In the genomic region with DNA sequence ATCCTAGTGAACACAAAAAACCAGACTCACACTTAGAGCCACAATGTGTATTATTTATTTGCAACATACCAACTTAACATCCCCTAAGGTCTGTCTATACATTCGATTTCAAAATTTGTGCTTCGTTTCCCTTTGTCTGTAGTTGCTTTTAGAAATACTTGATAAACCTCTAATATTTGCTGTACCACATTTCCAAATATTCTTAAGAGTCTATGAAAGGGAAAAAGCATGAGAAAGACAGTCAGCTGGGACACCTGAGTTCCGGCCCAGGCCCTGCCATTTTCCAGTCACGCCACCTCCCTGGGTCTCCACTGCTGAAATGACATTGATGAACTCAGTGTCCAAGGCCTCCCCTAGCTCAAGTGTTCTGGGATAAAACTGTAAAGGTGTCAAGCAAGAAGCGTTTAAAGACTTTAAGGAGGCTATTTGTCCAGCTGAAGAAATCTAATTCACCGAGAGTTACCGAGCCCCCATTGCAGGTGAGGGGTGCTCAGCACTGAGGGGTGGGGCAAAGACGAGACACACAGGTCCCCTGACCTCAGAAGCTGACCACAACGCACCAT, we compare ENCODE assay signal across 16 cellular contexts. TPM values are rescaled to one million over a fixed set of nuclear protein-coding genes. Genes with fewer than 3 reads are reported as not detected.
A peak's percentile ranks its signal among the peaks of the same experiment; 100 is the strongest.
DNase-seq lines count a peak whose midpoint lies in the region; ATAC-seq, FAIRE-seq and TF ChIP-seq lines count a peak whose summit lies in the region.
"Had no signal": no experiment of that assay in that cellular context is flagged by ENCODE, and none has a peak within 500 bp of the region (broad histone marks: within the 10 kb centered on the region; RNA-seq: fewer than 3 reads in every experiment).

No MANE protein-coding gene starts in this region.

- no peak overlapping the region for H3K23ac ChIP-seq in H1 (ENCODE audit: insufficient read length)

- no peak overlapping the region for H3K14ac ChIP-seq in H1 (ENCODE audit: insufficient read length)

- H4K91ac ChIP-seq in H1 (replicated peaks; ENCODE audit: insufficient read length, low read length): no peak overlapping the region

- H3K4me1 ChIP-seq in Peyer's patch: peaks cover 0 to 18% (median 8%) of the 10 kb centered on the region in 4 donors
- H3K4me1 ChIP-seq in H1 (replicated peaks in 1 of 4; ENCODE audit: control insufficient read depth in 3 of 4, insufficient read depth in 4 of 4, low read length in 3 of 4): peaks cover 1 to 6% (median 4%) of the 10 kb centered on the region in 4 experiments; a peak in 5 of 7 replicates
- H3K4me1 ChIP-seq in PC-9 (replicated peaks; ENCODE audit: insufficient read depth): peaks cover 12% of the 10 kb centered on the region
- no peaks in the 10 kb centered on the region for H3K4me1 ChIP-seq in mucosa of descending colon (ENCODE audit: low read depth)
- H3K4me1 ChIP-seq: SJCRH30 had no signal

- no peak overlapping the region for H2AFZ ChIP-seq in H1 (ENCODE audit: low read length)
- H2AFZ ChIP-seq in PC-9: no peak overlapping the region

- no peak overlapping the region for H3K18ac ChIP-seq in H1 (ENCODE audit: extremely low read depth, low read length)

- intact Hi-C loops in PC-9 (cut with micrococcal nuclease; ENCODE audit: unreplicated experiment) (no loop called here), mucosa of descending colon (cut with DNase I, micrococcal nuclease) (no loop called here)

- no peak overlapping the region for H2AK5ac ChIP-seq in H1 (ENCODE audit: low read depth, low read length)

- H3K9me3 ChIP-seq in Peyer's patch (no peaks in the 10 kb centered on the region), H1 (ENCODE audit: insufficient read depth in 2 of 2, low read depth in 1 of 2, low read length in 1 of 2) (no peaks in the 10 kb centered on the region), PC-9 (ENCODE audit: insufficient read depth, low read depth) (no peaks in the 10 kb centered on the region), mucosa of descending colon (no peaks in the 10 kb centered on the region)
- H3K9me3 ChIP-seq: SJCRH30 had no signal

- no peak overlapping the region for H4K8ac ChIP-seq in H1 (ENCODE audit: extremely low read depth, insufficient read depth, low read length)

- no peaks in the 10 kb centered on the region for H3K9me2 ChIP-seq in PC-9 (ENCODE audit: insufficient read depth)

- POLR2A ChIA-PET in H1 (lab: Charles Lee; ENCODE audit: partially characterized antibody) (interaction anchor here (1.0 to 1.5 kb wide), 5 partner anchors 35 to 47 kb away, joined by 3 to 6 read pairs (median 4); a partner anchor contains a TSS), PC-9 (lab: Charles Lee; ENCODE audit: unreplicated experiment) (no interaction called here)

- H3F3A ChIP-seq in PC-9 (ENCODE audit: insufficient read depth, low read depth): no peaks in the 10 kb centered on the region

- peaks cover 6% of the 10 kb centered on the region for H3K27me3 Mint-ChIP-seq in stimulated activated memory B cell treated with anti-CD40 and anti-IgM and Interleukin-4, amounts not matched to agents 10 μg/mL and 1 μg/mL and 100 μg/mL, for 72 hours
- H3K27me3 Mint-ChIP-seq: progenitor cell of endocrine pancreas had no signal

- H3K56ac ChIP-seq in H1 (replicated peaks; ENCODE audit: insufficient read length, low read depth, low read length): no peak overlapping the region

- peak overlapping the region in 1 of 4 donors; percentile 6 for H3K4me3 ChIP-seq in Peyer's patch
- H3K4me3 ChIP-seq in H1 (ENCODE audit: extremely low read depth in 1 of 4, insufficient read depth in 2 of 4, low read depth in 3 of 4, low read length in 4 of 4): no peak overlapping the region
- no peak overlapping the region for H3K4me3 ChIP-seq in PC-9
- no peak overlapping the region for H3K4me3 ChIP-seq in mucosa of descending colon
- H3K4me3 ChIP-seq: SJCRH30 had no signal

- H3K36me3 Mint-ChIP-seq in stimulated activated memory B cell treated with anti-CD40 and anti-IgM and Interleukin-4, amounts not matched to agents 10 μg/mL and 1 μg/mL and 100 μg/mL, for 72 hours: no peaks in the 10 kb centered on the region

- no peak for TF ChIP-seq RAD21 in H1 (IDR thresholded peaks at IDR 0.05 in 1 of 2, conservative IDR thresholded peaks at IDR 0.05 in 1 of 2; ENCODE audit: low read depth in 2 of 2, low read length in 2 of 2)

- CTCF ChIA-PET in H1 (lab: Charles Lee; ENCODE audit: partially characterized antibody): interaction anchor here (1.1 to 1.7 kb wide), 3 partner anchors 13 to 69 kb away, joined by 3 to 8 read pairs (median 4); no protein-coding TSS in a partner anchor
- CTCF ChIA-PET in PC-9 (lab: Charles Lee): no interaction called here

- peaks cover 66% of the 10 kb centered on the region for H3K4me1 Mint-ChIP-seq in stimulated activated memory B cell treated with anti-CD40 and anti-IgM and Interleukin-4, amounts not matched to agents 10 μg/mL and 1 μg/mL and 100 μg/mL, for 72 hours

- no TSS peak for BruUV-seq in PC-9 (replicated peaks; lab: Mats Ljungman, UMichigan)

- no peak overlapping the region for H2BK12ac ChIP-seq in H1 (ENCODE audit: low read depth, low read length)

- no peak overlapping the region for H2BK120ac ChIP-seq in H1 (replicated peaks; ENCODE audit: low read depth, low read length)

- WGBS in H1 (ENCODE audit: extremely low coverage in 1 of 2, insufficient coverage in 1 of 2, insufficient read length in 1 of 2, insufficient replicate concordance in 2 of 2, low coverage in 1 of 2, low lambda C conversion rate in 2 of 2, missing lambda C conversion rate in 1 of 2), 2 experiments: 93% methylated on average over 9 of the region's 9 CpGs; no CpG with 5 or more reads in 1 of the 2 experiments

- H2BK5ac ChIP-seq in H1 (ENCODE audit: low read depth, low read length): 0 out of 2 replicates have a peak overlapping the region, but pooled peaks have one; percentile 57

- H3K27ac ChIP-seq in Peyer's patch (peak overlapping the region; percentile 49 to 79 (median 60)), H1 (ENCODE audit: low read depth, low read length) (no peak overlapping the region), PC-9 (no peak overlapping the region)
- H3K27ac ChIP-seq: SJCRH30 had no signal

- H3K36me3 ChIP-seq in Peyer's patch: no peaks in the 10 kb centered on the region
- peaks cover 0 to 2% (median 0%) of the 10 kb centered on the region in 4 experiments; a peak in 1 of 8 replicates for H3K36me3 ChIP-seq in H1 (ENCODE audit: control insufficient read depth in 2 of 4, insufficient read depth in 4 of 4, low read length in 3 of 4)
- H3K36me3 ChIP-seq in PC-9 (ENCODE audit: low read depth): no peaks in the 10 kb centered on the region
- H3K36me3 ChIP-seq in mucosa of descending colon (ENCODE audit: low read depth): no peaks in the 10 kb centered on the region
- H3K36me3 ChIP-seq: SJCRH30 had no signal

- ATAC-seq in stimulated activated memory B cell treated with anti-CD40 and anti-IgM and Interleukin-4, amounts not matched to agents 10 μg/mL and 1 μg/mL and 100 μg/mL, for 72 hours: no peak
- ATAC-seq in mucosa of descending colon: no peak
- ATAC-seq in HG02970 (IDR thresholded peaks at IDR 0.05; ENCODE audit: low FRiP score, unreplicated experiment): no peak

- no peaks in the 10 kb centered on the region for H3K79me1 ChIP-seq in H1 (ENCODE audit: low read depth, low read length)

- no peak overlapping the region for H2BK15ac ChIP-seq in H1 (ENCODE audit: low read length)

- FAIRE-seq in H1 (lab: Jason Lieb, UNC): no peak
- FAIRE-seq: bronchial epithelial cell had no signal

- no peak overlapping the region for H3K4ac ChIP-seq in H1 (replicated peaks; ENCODE audit: insufficient read length, low read depth, low read length)

- no peaks in the 10 kb centered on the region for H4K20me1 ChIP-seq in H1 (replicated peaks in 1 of 2; ENCODE audit: control insufficient read depth in 1 of 2, insufficient read depth in 2 of 2, low read length in 2 of 2)
- H4K20me1 ChIP-seq in PC-9 (ENCODE audit: insufficient read depth): no peaks in the 10 kb centered on the region

- peak overlapping the region; percentile 84 for H3K27ac Mint-ChIP-seq in stimulated activated memory B cell treated with anti-CD40 and anti-IgM and Interleukin-4, amounts not matched to agents 10 μg/mL and 1 μg/mL and 100 μg/mL, for 72 hours
- H3K27ac Mint-ChIP-seq: progenitor cell of endocrine pancreas had no signal

- TF ChIP-seq CTCF in Peyer's patch (IDR thresholded peaks at IDR 0.05) (no peak), H1 (IDR thresholded peaks at IDR 0.05; ENCODE audit: control extremely low read depth in 1 of 3, insufficient read depth in 1 of 3, low read depth in 1 of 3, low read length in 3 of 3) (no peak), PC-9 (conservative IDR thresholded peaks at IDR 0.05) (no peak), mucosa of descending colon (IDR thresholded peaks at IDR 0.05) (no peak)

- H4K5ac ChIP-seq in H1 (ENCODE audit: insufficient read length, low read depth, low read length): no peak overlapping the region

- H3K4me3 Mint-ChIP-seq in stimulated activated memory B cell treated with anti-CD40 and anti-IgM and Interleukin-4, amounts not matched to agents 10 μg/mL and 1 μg/mL and 100 μg/mL, for 72 hours: peak overlapping the region; percentile 65

- H2BK20ac ChIP-seq in H1 (ENCODE audit: low read length): peak overlapping the region; percentile 52

- peak; percentile 14 for DNase-seq in activated CD4-positive, alpha-beta T cell treated with anti-CD3 and anti-CD28 coated beads, Interleukin-2, amount 50 U/mL, for 1 hour
- DNase-seq in activated CD4-positive, alpha-beta T cell treated with anti-CD3 and anti-CD28 coated beads, Interleukin-2, amount 50 U/mL, for 4 hours: no peak
- DNase-seq in Peyer's patch: peak in 1 of 3 donors; percentile 16
- no peak for DNase-seq in H1 (ENCODE audit: low read depth in 1 of 2, low spot score in 2 of 2)
- DNase-seq in PC-9: no peak
- no peak for DNase-seq in mucosa of descending colon
- DNase-seq: ACHN, NCI-H524, SJCRH30 had no signal

- no peaks in the 10 kb centered on the region for H3K23me2 ChIP-seq in H1 (ENCODE audit: low read depth, low read length)

- no peaks in the 10 kb centered on the region for H3K9me3 Mint-ChIP-seq in stimulated activated memory B cell treated with anti-CD40 and anti-IgM and Interleukin-4, amounts not matched to agents 10 μg/mL and 1 μg/mL and 100 μg/mL, for 72 hours

- no peak for TF ChIP-seq POLR2A in Peyer's patch (IDR thresholded peaks at IDR 0.05)
- no peak for TF ChIP-seq POLR2A in H1 (IDR thresholded peaks at IDR 0.05; ENCODE audit: control extremely low read depth in 1 of 2, low read depth in 2 of 2, low read length in 2 of 2)

- no peak overlapping the region for H3K9ac ChIP-seq in H1 (replicated peaks in 1 of 4; ENCODE audit: extremely low read depth in 1 of 4, low read depth in 3 of 4, low read length in 3 of 4)

- TF ChIP-seq EP300 in H1 (IDR thresholded peaks at IDR 0.05; ENCODE audit: borderline replicate concordance in 1 of 2, low read depth in 2 of 2, low read length in 2 of 2): no peak

- H3K79me2 ChIP-seq in H1 (ENCODE audit: control insufficient read depth in 1 of 2, insufficient read depth in 2 of 2, low read length in 2 of 2) (no peaks in the 10 kb centered on the region), PC-9 (ENCODE audit: low read depth) (no peaks in the 10 kb centered on the region)

- H3K4me2 ChIP-seq in H1 (ENCODE audit: insufficient read depth in 1 of 2, low read depth in 2 of 2, low read length in 2 of 2): no peak overlapping the region
- H3K4me2 ChIP-seq in PC-9: no peak overlapping the region

- H3K27me3 ChIP-seq in Peyer's patch (no peaks in the 10 kb centered on the region), H1 (replicated peaks in 1 of 4; ENCODE audit: control insufficient read depth in 3 of 4, extremely low read depth in 1 of 4, insufficient read depth in 3 of 4, low read length in 3 of 4) (no peaks in the 10 kb centered on the region), PC-9 (ENCODE audit: insufficient read depth, low read depth) (no peaks in the 10 kb centered on the region)
- H3K27me3 ChIP-seq: SJCRH30 had no signal

RNA-seq across cellular contexts. Expression of a gene that starts 26.6 kb away (rescaled TPM):
- total RNA-seq in Peyer's patch (10 to 100 TPM in 1 of 4 donors, 1 to 10 TPM in 1, under 1 TPM in 2; 0.35 to 23.9 (median 1.3) TPM), PC-9 (2021) (0.08 and 0.22 TPM in 2 replicates), mucosa of descending colon (1 to 10 TPM; 1.8 to 2.8 (median 2.5) TPM)
- 6.4 and 7.3 TPM in 2 replicates for total RNA-seq in H1 (2021; fragmentation: NEBNext Ultra II Directional; extraction: Animal tissue kit (Norgen Biotek cat#: 25700))
- polyA plus RNA-seq in H1 (2011; rRNA removed): 1.2 and 1.4 TPM in 2 replicates
- 2.8 TPM for polyA plus RNA-seq in H1 (2011; cell fraction: cytosol; rRNA removed)
- polyA plus RNA-seq in H1 (2011; cell fraction: nucleus; rRNA removed): 2.9 TPM
- polyA plus RNA-seq in H1 (2012, experiment 1 of 2): 2.8 to 3.4 TPM (median 3.1 TPM) in 4 replicates
- polyA plus RNA-seq in H1 (2012, experiment 2 of 2): 0.24 TPM
- polyA plus RNA-seq in H1 (2013, experiment 1 of 2): 3.9 TPM
- polyA plus RNA-seq in H1 (2013, experiment 2 of 2): 3.5 TPM
- polyA minus RNA-seq in H1 (2011; rRNA and poly(A)+ RNA removed): 3.5 and 4.9 TPM in 2 replicates
- 1.9 TPM for polyA minus RNA-seq in H1 (2011; cell fraction: cytosol; rRNA and poly(A)+ RNA removed)
- 7.9 TPM for polyA minus RNA-seq in H1 (2011; cell fraction: nucleus; rRNA and poly(A)+ RNA removed)
- total RNA-seq: activated CD8-positive, alpha-beta memory T cell treated with anti-CD3 and anti-CD28 coated beads for 36 hours; MCF 10A; progenitor cell of endocrine pancreas; SJCRH30 had no signal

RNA-seq across cellular contexts. Expression of a gene that starts 41.7 kb away (rescaled TPM):
- not detected for total RNA-seq in Peyer's patch
- 0.33 TPM in 1 of 2 replicates, not detected in the other for total RNA-seq in H1 (2021; fragmentation: NEBNext Ultra II Directional; extraction: Animal tissue kit (Norgen Biotek cat#: 25700))
- polyA plus RNA-seq in H1 (2011; rRNA removed): 0.06 and 0.08 TPM in 2 replicates
- polyA plus RNA-seq in H1 (2011; cell fraction: cytosol; rRNA removed): 0.05 TPM
- not detected for polyA plus RNA-seq in H1 (2011; cell fraction: nucleus; rRNA removed)
- polyA plus RNA-seq in H1 (2012, experiment 1 of 2): 0.13 to 0.17 TPM (median 0.13 TPM) in 3 of 4 replicates, not detected in the other
- 0.13 TPM for polyA plus RNA-seq in H1 (2012, experiment 2 of 2)
- 0.10 TPM for polyA plus RNA-seq in H1 (2013, experiment 1 of 2)
- polyA plus RNA-seq in H1 (2013, experiment 2 of 2): not detected
- polyA minus RNA-seq in H1 (2011; rRNA and poly(A)+ RNA removed): not detected in 2 replicates
- not detected for polyA minus RNA-seq in H1 (2011; cell fraction: cytosol; rRNA and poly(A)+ RNA removed)
- not detected for polyA minus RNA-seq in H1 (2011; cell fraction: nucleus; rRNA and poly(A)+ RNA removed)
- total RNA-seq in PC-9 (2021): not detected in 2 replicates
- total RNA-seq in mucosa of descending colon: not detected
- total RNA-seq: activated CD8-positive, alpha-beta memory T cell treated with anti-CD3 and anti-CD28 coated beads for 36 hours; bronchial epithelial cell; kidney epithelial cell; MCF 10A; progenitor cell of endocrine pancreas; SJCRH30 had no signal

Comparison
In these comparisons a context has a peak if more than half of its experiments do, and no peak if none do; other contexts are left out.
1. H3K27ac ChIP-seq: peak in Peyer's patch (4 of 4); none in H1 (single experiment) and PC-9 (single experiment).